In the genomic region with DNA sequence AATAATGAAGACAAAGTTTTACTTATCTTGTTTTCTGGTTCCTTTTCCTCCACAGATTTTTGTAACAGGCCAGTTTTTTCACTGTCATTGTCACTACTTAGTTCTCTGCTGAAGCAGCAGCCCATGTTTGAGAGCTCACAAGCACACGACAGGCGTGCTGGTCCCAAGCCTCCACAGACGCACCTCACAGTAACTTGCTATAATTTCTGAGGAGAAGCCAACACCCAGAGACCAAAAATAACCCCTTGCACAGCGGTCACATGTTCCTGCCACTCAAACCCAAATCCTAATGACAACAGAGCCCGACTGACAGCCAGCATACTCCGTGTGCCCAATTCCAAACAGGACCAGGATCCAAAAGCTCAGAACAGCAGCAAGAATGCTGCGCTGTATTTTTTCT, we compare ENCODE assay signal across 24 cellular contexts. TPM values are rescaled to one million over a fixed set of nuclear protein-coding genes. Genes with fewer than 3 reads are reported as not detected.
DNase-seq lines count a peak whose midpoint lies in the region; ATAC-seq and TF ChIP-seq lines count a peak whose summit lies in the region.
"Had no signal": no experiment of that assay in that cellular context is flagged by ENCODE, and none has a peak within 500 bp of the region (broad histone marks: within the 10 kb centered on the region; RNA-seq: fewer than 3 reads in every experiment).

No MANE protein-coding gene starts in this region.

- WGBS in aorta, 2 donors = 4 to 10% methylated on average over 7 of the region's 7 CpGs

- TF ChIP-seq CTCF in neural crest cell (conservative IDR thresholded peaks at IDR 0.05) (no peak), A673 (conservative IDR thresholded peaks at IDR 0.05; ENCODE audit: low read depth, low read length) (no peak)

- CTCF ChIA-PET in A673 (lab: Charles Lee) = no interaction called here

- POLR2A ChIA-PET in A673 (lab: Charles Lee; ENCODE audit: low non-redundant PET) = no interaction called here

- no peak overlapping the region for H3K4me3 Mint-ChIP-seq in activated T-cell treated with anti-CD3 and anti-CD28 coated beads, Interleukin-2, amount 50 U/mL, for 24 hours
- H3K4me3 Mint-ChIP-seq in activated T-cell treated with anti-CD3 and anti-CD28 coated beads, Interleukin-2, amount 50 U/mL, for 72 hours = no peak overlapping the region
- H3K4me3 Mint-ChIP-seq in neural crest cell = no peak overlapping the region
- H3K4me3 Mint-ChIP-seq: activated B cell treated with CpG ODN at 0.5 μM for 24 hours; CD4-positive, CD25-positive, alpha-beta regulatory T cell had no signal

- ATAC-seq in activated T-cell treated with anti-CD3 and anti-CD28 coated beads, Interleukin-2, amount 50 U/mL, for 72 hours (replicated peaks in 1 of 2) = no peak
- ATAC-seq in aorta (ENCODE audit: low FRiP score) (peak; percentile 31), HG02759 (IDR thresholded peaks at IDR 0.05; ENCODE audit: unreplicated experiment) (no peak)
- ATAC-seq: K562 had no signal

- H3K4me1 Mint-ChIP-seq in activated T-cell treated with anti-CD3 and anti-CD28 coated beads, Interleukin-2, amount 50 U/mL, for 24 hours (ENCODE audit: low read depth) = peaks cover 42% of the 10 kb centered on the region
- H3K4me1 Mint-ChIP-seq in activated T-cell treated with anti-CD3 and anti-CD28 coated beads, Interleukin-2, amount 50 U/mL, for 72 hours (ENCODE audit: low read depth) = peaks cover 33% of the 10 kb centered on the region
- no peaks in the 10 kb centered on the region for H3K4me1 Mint-ChIP-seq in neural crest cell

- H3K27ac ChIP-seq in aorta (ENCODE audit: low read depth in 1 of 2, low read length in 2 of 2) (peak overlapping the region in 1 of 2 donors; percentile 32), A673 (ENCODE audit: low read depth, low read length, poor library complexity, severe bottlenecking) (no peak overlapping the region)
- H3K27ac ChIP-seq: 22Rv1, adrenal gland, GM23248 had no signal

- no peaks in the 10 kb centered on the region for H3K36me3 ChIP-seq in aorta (ENCODE audit: control insufficient read depth in 1 of 2, insufficient read depth in 2 of 2, low read length in 1 of 2)
- peaks cover 21% of the 10 kb centered on the region for H3K36me3 ChIP-seq in A673 (ENCODE audit: insufficient read depth, low read length, poor library complexity, severe bottlenecking)

- H3K27me3 ChIP-seq in aorta (ENCODE audit: control insufficient read depth in 1 of 2, insufficient read depth in 2 of 2, low read length in 1 of 2) = no peaks in the 10 kb centered on the region
- H3K27me3 ChIP-seq in A673 (replicated peaks; ENCODE audit: insufficient read depth, low read depth, low read length, poor library complexity) = no peaks in the 10 kb centered on the region
- H3K27me3 ChIP-seq: adrenal gland, MG63 had no signal

- BruUV-seq in A673 (replicated peaks; lab: Mats Ljungman, UMichigan) = no TSS peak

- H3K27me3 Mint-ChIP-seq in activated T-cell treated with anti-CD3 and anti-CD28 coated beads, Interleukin-2, amount 50 U/mL, for 24 hours = no peaks in the 10 kb centered on the region
- H3K27me3 Mint-ChIP-seq in activated T-cell treated with anti-CD3 and anti-CD28 coated beads, Interleukin-2, amount 50 U/mL, for 72 hours (ENCODE audit: low read depth) = no peaks in the 10 kb centered on the region
- no peaks in the 10 kb centered on the region for H3K27me3 Mint-ChIP-seq in neural crest cell (ENCODE audit: low read depth)
- H3K27me3 Mint-ChIP-seq: activated B cell treated with CpG ODN at 0.5 μM for 24 hours; CD4-positive, CD25-positive, alpha-beta regulatory T cell had no signal

- no peak for DNase-seq in activated T-cell treated with anti-CD3 and anti-CD28 coated beads, Interleukin-2, amount 50 U/mL, for 24 hours
- DNase-seq in activated T-cell treated with anti-CD3 and anti-CD28 coated beads, Interleukin-2, amount 50 U/mL, for 72 hours = no peak
- DNase-seq in head of caudate nucleus (peak in 35 of 42 donors; percentile 6 to 80 (median 40)), neural crest cell (ENCODE audit: low read depth, low spot score) (no peak), aorta (no peak), A673 (ENCODE audit: low spot score) (no peak), NCI-H526 (lab: John Stamatoyannopoulos, UW) (no peak)
- DNase-seq: activated B cell treated with CpG ODN at 0.5 μM for 24 hours; activated CD4-positive, alpha-beta T cell treated with anti-CD3 and anti-CD28 coated beads, Interleukin-2, amount 50 U/mL, for 4 hours; activated gamma-delta T cell; adrenal gland; CD4-positive, CD25-positive, alpha-beta regulatory T cell; GM23248; mammary epithelial cell; MG63; NCI-H2029 treated with DMSO at 0.1 percent for 48 hours; NCI-H226; OCI-M1; SHP77; stimulated activated CD4-positive, alpha-beta T cell treated with anti-CD3 and anti-CD28 coated beads, Interleukin-4, amount 100 ng/mL, for 1 hour; stimulated activated naive CD4-positive, alpha-beta T cell had no signal

- intact Hi-C loops in head of caudate nucleus (cut with DNase I) = no loop called here
- intact Hi-C loops in aorta (cut with DNase I) = no loop called here
- intact Hi-C loops in A673 (cut with micrococcal nuclease; ENCODE audit: unreplicated experiment) = no loop called here

- peaks cover 89% of the 10 kb centered on the region for H3K36me3 Mint-ChIP-seq in activated T-cell treated with anti-CD3 and anti-CD28 coated beads, Interleukin-2, amount 50 U/mL, for 24 hours (ENCODE audit: low read depth)
- H3K36me3 Mint-ChIP-seq in activated T-cell treated with anti-CD3 and anti-CD28 coated beads, Interleukin-2, amount 50 U/mL, for 72 hours (ENCODE audit: insufficient read depth in 2 of 2) = peaks cover 0 to 33% of the 10 kb centered on the region in 2 donors
- H3K36me3 Mint-ChIP-seq in neural crest cell (ENCODE audit: low read depth) = peaks cover 4% of the 10 kb centered on the region

- H3K4me1 ChIP-seq in aorta (ENCODE audit: control insufficient read depth in 1 of 2, insufficient read depth in 2 of 2, low read length in 2 of 2) (no peaks in the 10 kb centered on the region), A673 (ENCODE audit: insufficient read depth, low read length, poor library complexity, severe bottlenecking) (no peaks in the 10 kb centered on the region)
- H3K4me1 ChIP-seq: adrenal gland had no signal

- H3K27ac Mint-ChIP-seq in activated T-cell treated with anti-CD3 and anti-CD28 coated beads, Interleukin-2, amount 50 U/mL, for 24 hours = peak overlapping the region; percentile 47
- H3K27ac Mint-ChIP-seq in activated T-cell treated with anti-CD3 and anti-CD28 coated beads, Interleukin-2, amount 50 U/mL, for 72 hours = no peak overlapping the region
- peak overlapping the region; percentile 16 for H3K27ac Mint-ChIP-seq in neural crest cell (ENCODE audit: unreplicated experiment)
- H3K27ac Mint-ChIP-seq: activated B cell treated with CpG ODN at 0.5 μM for 24 hours had no signal

- H3K9me3 Mint-ChIP-seq in activated T-cell treated with anti-CD3 and anti-CD28 coated beads, Interleukin-2, amount 50 U/mL, for 24 hours = no peaks in the 10 kb centered on the region
- no peaks in the 10 kb centered on the region for H3K9me3 Mint-ChIP-seq in activated T-cell treated with anti-CD3 and anti-CD28 coated beads, Interleukin-2, amount 50 U/mL, for 72 hours
- H3K9me3 Mint-ChIP-seq in neural crest cell = no peaks in the 10 kb centered on the region
- H3K9me3 Mint-ChIP-seq: activated B cell treated with CpG ODN at 0.5 μM for 24 hours; CD4-positive, CD25-positive, alpha-beta regulatory T cell had no signal

- H3K4me3 ChIP-seq in aorta (ENCODE audit: low read length in 2 of 2) = no peak overlapping the region
- no peak overlapping the region for H3K4me3 ChIP-seq in A673 (ENCODE audit: low read depth, low read length, poor library complexity, severe bottlenecking)
- H3K4me3 ChIP-seq: adrenal gland, GM23248, K562, MG63 had no signal

- H3K9me3 ChIP-seq in aorta (ENCODE audit: control insufficient read depth, low read length) = no peaks in the 10 kb centered on the region
- H3K9me3 ChIP-seq in A673 (ENCODE audit: low read depth, low read length, poor library complexity, severe bottlenecking) = no peaks in the 10 kb centered on the region
- H3K9me3 ChIP-seq: adrenal gland, MG63 had no signal

RNA-seq across cellular contexts. Expression of a gene that starts 58.5 kb away (rescaled TPM):
- 100 to 1,000 TPM; 103 to 109 TPM for total RNA-seq in activated T-cell treated with anti-CD3 and anti-CD28 coated beads, Interleukin-2, amount 50 U/mL, for 72 hours
- total RNA-seq in neural crest cell = 75.2 and 75.4 TPM in 2 replicates
- 10 to 100 TPM; 73.2 to 82.4 TPM for total RNA-seq in aorta
- 10 to 100 TPM in 1 of 2 donors, 1 to 10 TPM in 1; 8.1 to 12.3 TPM for polyA plus RNA-seq in aorta
- total RNA-seq in A673 (2021) = 101 and 104 TPM in 2 replicates

Comparison
In these comparisons a context has a peak if more than half of its experiments do, and no peak if none do; other contexts are left out.
1. DNase-seq: peak in head of caudate nucleus (35 of 42); none in activated T-cell treated with anti-CD3 and anti-CD28 coated beads, Interleukin-2, amount 50 U/mL, for 24 hours (single experiment), activated T-cell treated with anti-CD3 and anti-CD28 coated beads, Interleukin-2, amount 50 U/mL, for 72 hours (0 of 2), neural crest cell (single experiment), aorta (0 of 2), A673 (single experiment) and NCI-H526 (0 of 2).